10 cellular contexts compared by ENCODE assay signal in the genomic region with DNA sequence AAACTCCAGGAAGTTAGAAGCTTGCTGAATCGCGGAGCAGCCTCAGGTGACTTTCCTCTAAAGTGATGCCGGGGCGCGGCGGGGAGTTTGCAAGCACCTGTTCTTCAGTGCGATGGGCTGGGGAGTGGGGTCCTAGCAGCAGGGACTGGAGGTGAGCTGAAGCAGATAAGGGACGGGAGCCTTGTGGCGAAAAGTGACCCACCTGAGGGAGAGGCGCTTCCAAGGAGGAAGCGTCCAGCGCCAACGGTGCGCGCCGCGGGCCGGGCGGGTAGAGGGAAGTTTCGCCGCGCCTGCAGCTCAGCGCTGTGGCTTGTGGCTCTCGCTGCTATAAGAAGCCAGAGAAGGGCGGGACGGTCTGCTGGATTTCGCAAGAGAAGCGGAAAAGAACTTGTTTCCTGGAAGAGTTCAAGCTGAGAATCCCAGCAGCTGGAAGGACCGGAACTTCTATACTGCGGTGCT. TPM values are rescaled to one million over a fixed set of nuclear protein-coding genes. Genes with fewer than 3 reads are reported as not detected.
A peak's percentile ranks its signal among the peaks of the same experiment; 100 is the strongest.
DNase-seq lines count a peak whose midpoint lies in the region; ATAC-seq and TF ChIP-seq lines count a peak whose summit lies in the region.
"Had no signal": no experiment of that assay in that cellular context is flagged by ENCODE, and none has a peak within 500 bp of the region (broad histone marks: within the 10 kb centered on the region; RNA-seq: fewer than 3 reads in every experiment).

Gene STEAP4 (minus strand): TSS at position 305 of the 459 bp plus-strand sequence. CDS start 22,625 bp downstream, outside the sequence.

- CTCF ChIA-PET in HEK293 (lab: Yijun Ruan, JAX): interaction anchor here (1.2 kb wide), 1 partner anchor 39 kb away, joined by 3 read pairs; no protein-coding TSS in a partner anchor
- CTCF ChIA-PET in activated CD4-positive, alpha-beta memory T cell treated with anti-CD3 and anti-CD28 coated beads, Interleukin-2, amount 10 ng/mL, durations not matched to agents 7 days and 5 days (lab: Charles Lee): interaction anchor here (1.6 kb wide), 1 partner anchor 8 kb away, joined by 3 read pairs; no protein-coding TSS in a partner anchor

- no peaks in the 10 kb centered on the region for H3K9me3 ChIP-seq in HEK293 (ENCODE audit: control insufficient read depth, insufficient read depth, low read depth, low read length)
- no peaks in the 10 kb centered on the region for H3K9me3 ChIP-seq in cardiac muscle cell (ENCODE audit: low read depth)

- H3K27ac ChIP-seq in HEK293 (ENCODE audit: extremely low read depth, low read depth, low read length) (no peak within 1 kb of the TSS), cardiac muscle cell (no peak within 1 kb of the TSS)

- H3K4me3 ChIP-seq in HEK293 (ENCODE audit: low read depth, low read length) (peak within 1 kb of the TSS; percentile 40), cardiac muscle cell (peak within 1 kb of the TSS; percentile 18)
- H3K4me3 ChIP-seq: K562 had no signal

- peaks cover 5% of the 10 kb centered on the region for H3K4me1 Mint-ChIP-seq in activated CD4-positive, alpha-beta memory T cell treated with anti-CD3 and anti-CD28 coated beads, Interleukin-2, amount 10 ng/mL, durations not matched to agents 7 days and 5 days
- H3K4me1 Mint-ChIP-seq in osteocyte (ENCODE audit: unreplicated experiment) (peaks cover 20% of the 10 kb centered on the region), HFFc6 (ENCODE audit: low read depth) (no peaks in the 10 kb centered on the region)

- H3K4me1 ChIP-seq in HEK293 (ENCODE audit: control insufficient read depth, insufficient read depth, low read length) (no peaks in the 10 kb centered on the region), cardiac muscle cell (ENCODE audit: low read depth) (no peaks in the 10 kb centered on the region)

- H3K36me3 ChIP-seq in HEK293 (ENCODE audit: control insufficient read depth in 2 of 2, insufficient read depth in 1 of 2, low read length in 2 of 2) (no peaks in the 10 kb centered on the region), cardiac muscle cell (no peaks in the 10 kb centered on the region)

- no peak for ATAC-seq in HG03139 (IDR thresholded peaks at IDR 0.05; ENCODE audit: unreplicated experiment)
- ATAC-seq in SK-N-SH treated with all-trans-retinoic acid at 6 μM for 48 hours: no peak; the same call in 2 of the 3 replicates
- ATAC-seq: K562 had no signal

- no peak for DNase-seq in activated CD4-positive, alpha-beta memory T cell treated with anti-CD3 and anti-CD28 coated beads, Interleukin-2, amount 10 ng/mL, durations not matched to agents 7 days and 5 days
- DNase-seq in cardiac muscle cell (ENCODE audit: low read depth in 1 of 2, low spot score in 1 of 2) (peak; percentile 50 to 91), osteocyte (ENCODE audit: extremely low spot score, unreplicated experiment) (no peak), NCI-H345 (lab: John Stamatoyannopoulos, UW) (no peak), HFFc6 (no peak)

- H3K27me3 Mint-ChIP-seq in activated CD4-positive, alpha-beta memory T cell treated with anti-CD3 and anti-CD28 coated beads, Interleukin-2, amount 10 ng/mL, durations not matched to agents 7 days and 5 days: peaks cover 15% of the 10 kb centered on the region
- H3K27me3 Mint-ChIP-seq in osteocyte (ENCODE audit: unreplicated experiment) (peaks cover 13% of the 10 kb centered on the region), HFFc6 (ENCODE audit: insufficient read depth) (no peaks in the 10 kb centered on the region; the same call in 1 of the 2 replicates)

- POLR2A ChIA-PET in HEK293 (lab: Yijun Ruan, JAX): no interaction called here
- POLR2A ChIA-PET in activated CD4-positive, alpha-beta memory T cell treated with anti-CD3 and anti-CD28 coated beads, Interleukin-2, amount 10 ng/mL, durations not matched to agents 7 days and 5 days (lab: Charles Lee): no interaction called here

- no peaks in the 10 kb centered on the region for H3K36me3 Mint-ChIP-seq in activated CD4-positive, alpha-beta memory T cell treated with anti-CD3 and anti-CD28 coated beads, Interleukin-2, amount 10 ng/mL, durations not matched to agents 7 days and 5 days (ENCODE audit: low read depth)
- no peaks in the 10 kb centered on the region for H3K36me3 Mint-ChIP-seq in osteocyte (ENCODE audit: unreplicated experiment)
- H3K36me3 Mint-ChIP-seq in HFFc6 (ENCODE audit: low read depth): no peaks in the 10 kb centered on the region

- TF ChIP-seq CTCF in HEK293 (tag by site-specific recombination; IDR thresholded peaks at IDR 0.05) (no peak), cardiac muscle cell (IDR thresholded peaks at IDR 0.05; ENCODE audit: low read depth, low read length) (no peak), osteocyte (IDR thresholded peaks at IDR 0.05) (no peak), HFFc6 (IDR thresholded peaks at IDR 0.05) (no peak)

- peak within 1 kb of the TSS; percentile 27 for H3K4me3 Mint-ChIP-seq in activated CD4-positive, alpha-beta memory T cell treated with anti-CD3 and anti-CD28 coated beads, Interleukin-2, amount 10 ng/mL, durations not matched to agents 7 days and 5 days
- peak within 1 kb of the TSS; percentile 55 for H3K4me3 Mint-ChIP-seq in osteocyte (ENCODE audit: unreplicated experiment)
- no peak within 1 kb of the TSS for H3K4me3 Mint-ChIP-seq in HFFc6

- H3K27ac Mint-ChIP-seq in activated CD4-positive, alpha-beta memory T cell treated with anti-CD3 and anti-CD28 coated beads, Interleukin-2, amount 10 ng/mL, durations not matched to agents 7 days and 5 days: no peak within 1 kb of the TSS
- H3K27ac Mint-ChIP-seq in osteocyte (ENCODE audit: unreplicated experiment) (no peak within 1 kb of the TSS), HFFc6 (no peak within 1 kb of the TSS)

- H3K27me3 ChIP-seq in cardiac muscle cell: peaks cover 42% of the 10 kb centered on the region

- no peaks in the 10 kb centered on the region for H3K9me3 Mint-ChIP-seq in activated CD4-positive, alpha-beta memory T cell treated with anti-CD3 and anti-CD28 coated beads, Interleukin-2, amount 10 ng/mL, durations not matched to agents 7 days and 5 days
- no peaks in the 10 kb centered on the region for H3K9me3 Mint-ChIP-seq in osteocyte (ENCODE audit: unreplicated experiment)
- peaks cover 10% of the 10 kb centered on the region for H3K9me3 Mint-ChIP-seq in HFFc6

TF ChIP-seq in HEK293, 187 proteins besides CTCF, POLR2A, EP300 and RAD21:
- TF ChIP-seq SCRT2 (tag by site-specific recombination; IDR thresholded peaks at IDR 0.05) (peak; percentile 49; the same call in 1 of the 2 replicates), ZNF433 (tag by site-specific recombination; IDR thresholded peaks at IDR 0.05; ENCODE audit: low read depth) (no peak)

TF ChIP-seq in SK-N-SH treated with all-trans-retinoic acid at 6 μM for 48 hours, 23 proteins besides CTCF, POLR2A, EP300 and RAD21:
- TF ChIP-seq ARNTL (CRISPR knock-in tag; IDR thresholded peaks at IDR 0.05; ENCODE audit: borderline replicate concordance, low read depth): no peak
- TF ChIP-seq ZNF565 (CRISPR knock-in tag; conservative IDR thresholded peaks at IDR 0.05; ENCODE audit: low read depth): no peak
- TF ChIP-seq, protein P1, sequence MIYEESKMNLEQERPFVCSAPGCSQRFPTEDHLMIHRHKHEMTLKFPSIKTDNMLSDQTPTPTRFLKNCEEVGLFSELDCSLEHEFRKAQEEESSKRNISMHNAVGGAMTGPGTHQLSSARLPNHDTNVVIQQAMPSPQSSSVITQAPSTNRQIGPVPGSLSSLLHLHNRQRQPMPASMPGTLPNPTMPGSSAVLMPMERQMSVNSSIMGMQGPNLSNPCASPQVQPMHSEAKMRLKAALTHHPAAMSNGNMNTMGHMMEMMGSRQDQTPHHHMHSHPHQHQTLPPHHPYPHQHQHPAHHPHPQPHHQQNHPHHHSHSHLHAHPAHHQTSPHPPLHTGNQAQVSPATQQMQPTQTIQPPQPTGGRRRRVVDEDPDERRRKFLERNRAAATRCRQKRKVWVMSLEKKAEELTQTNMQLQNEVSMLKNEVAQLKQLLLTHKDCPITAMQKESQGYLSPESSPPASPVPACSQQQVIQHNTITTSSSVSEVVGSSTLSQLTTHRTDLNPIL (CRISPR knock-in tag; IDR thresholded peaks at IDR 0.05; ENCODE audit: low read depth): no peak
- TF ChIP-seq TOX (CRISPR knock-in tag; IDR thresholded peaks at IDR 0.05; ENCODE audit: borderline replicate concordance): no peak
- TF ChIP-seq, protein P2, sequence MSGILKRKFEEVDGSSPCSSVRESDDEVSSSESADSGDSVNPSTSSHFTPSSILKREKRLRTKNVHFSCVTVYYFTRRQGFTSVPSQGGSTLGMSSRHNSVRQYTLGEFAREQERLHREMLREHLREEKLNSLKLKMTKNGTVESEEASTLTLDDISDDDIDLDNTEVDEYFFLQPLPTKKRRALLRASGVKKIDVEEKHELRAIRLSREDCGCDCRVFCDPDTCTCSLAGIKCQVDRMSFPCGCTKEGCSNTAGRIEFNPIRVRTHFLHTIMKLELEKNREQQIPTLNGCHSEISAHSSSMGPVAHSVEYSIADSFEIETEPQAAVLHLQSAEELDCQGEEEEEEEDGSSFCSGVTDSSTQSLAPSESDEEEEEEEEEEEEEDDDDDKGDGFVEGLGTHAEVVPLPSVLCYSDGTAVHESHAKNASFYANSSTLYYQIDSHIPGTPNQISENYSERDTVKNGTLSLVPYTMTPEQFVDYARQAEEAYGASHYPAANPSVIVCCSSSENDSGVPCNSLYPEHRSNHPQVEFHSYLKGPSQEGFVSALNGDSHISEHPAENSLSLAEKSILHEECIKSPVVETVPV (CRISPR knock-in tag; IDR thresholded peaks at IDR 0.05): no peak
TF ChIP-seq in SK-N-SH treated with all-trans-retinoic acid at 6 μM for 48 hours: peak in this region for 0.

RNA-seq across cellular contexts. Expression of gene STEAP4, which starts in this region (rescaled TPM):
- total RNA-seq in activated CD4-positive, alpha-beta memory T cell treated with anti-CD3 and anti-CD28 coated beads, Interleukin-2, amount 10 ng/mL, durations not matched to agents 7 days and 5 days: not detected
- total RNA-seq in cardiac muscle cell: not detected in 2 replicates
- polyA plus RNA-seq in cardiac muscle cell: 0.22 TPM in 1 of 2 replicates, not detected in the other
- total RNA-seq in osteocyte: 0.11 and 0.21 TPM in 2 replicates
- total RNA-seq in HFFc6 (2021; fragmentation: NEBNext Ultra II Directional; extraction: Animal tissue kit (Norgen Biotek cat#: 25700)): not detected
- total RNA-seq: pulmonary artery endothelial cell had no signal
- polyA plus RNA-seq: K562 had no signal

Comparison
In these comparisons a context has a peak if more than half of its experiments do, and no peak if none do; other contexts are left out.
1. Peak in DNase-seq and H3K4me3 ChIP-seq in cardiac muscle cell; RNA of the gene not detected or under 1 TPM.